ENCODE assay signal across 22 cellular contexts in the genomic region with DNA sequence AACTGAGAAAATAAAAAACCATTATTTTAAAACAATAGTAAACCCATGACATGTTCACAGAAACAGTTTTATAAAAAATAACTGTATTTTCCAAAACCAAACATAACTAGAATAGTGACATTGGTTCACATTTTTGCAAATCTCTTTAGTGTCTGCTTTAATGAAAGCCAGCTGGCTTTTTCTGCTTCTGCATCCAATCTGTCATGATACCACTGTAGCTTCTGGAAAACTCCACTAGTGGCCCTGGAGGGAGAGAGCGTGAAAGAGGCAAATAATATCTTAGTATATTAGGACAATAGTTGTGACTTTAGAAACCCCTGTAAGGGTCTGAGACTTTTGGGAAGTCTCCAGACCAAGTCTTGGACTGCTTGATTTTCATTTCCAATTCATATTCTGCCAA. TPM values are rescaled to one million over a fixed set of nuclear protein-coding genes. Genes with fewer than 3 reads are reported as not detected.
"Had no signal": no experiment of that assay in that cellular context is flagged by ENCODE, and none has a peak within 500 bp of the region (broad histone marks: within the 10 kb centered on the region; RNA-seq: fewer than 3 reads in every experiment).

No MANE protein-coding gene starts in this region.

- H3K4me3 ChIP-seq: gastroesophageal sphincter, heart right ventricle, left lung, thyroid gland had no signal

- H3K36me3 ChIP-seq: gastroesophageal sphincter, heart right ventricle, left lung, thyroid gland had no signal

- DNase-seq: activated B cell treated with CpG ODN at 0.5 μM for 24 hours; activated CD4-positive, alpha-beta T cell treated with anti-CD3 and anti-CD28 coated beads for 48 hours; activated CD8-positive, alpha-beta memory T cell treated with anti-CD3 and anti-CD28 coated beads, Interleukin-2, amount 50 U/mL, for 4 hours; activated CD8-positive, alpha-beta T cell treated with anti-CD3 and anti-CD28 coated beads, Interleukin-2, amount 10 ng/mL, durations not matched to agents 7 days and 5 days; activated effector memory CD4-positive, alpha-beta T cell treated with anti-CD3 and anti-CD28 coated beads, Interleukin-2, amount 50 U/mL, for 16 hours; activated T-cell treated with anti-CD3 and anti-CD28 coated beads, Interleukin-2, amount 50 U/mL, for 48 hours; caudate nucleus; heart right ventricle; left lung; mesenchymal stem cell; natural killer cell; posterior cingulate gyrus; retina; thyroid gland had no signal

- FAIRE-seq: colon, islet of Langerhans, TTC549, urothelium cell line had no signal

- H3K4me1 ChIP-seq: thyroid gland had no signal

- H3K27me3 ChIP-seq: thyroid gland had no signal

- H3K27ac ChIP-seq: left lung, thyroid gland had no signal

- ATAC-seq: activated CD8-positive, alpha-beta T cell treated with anti-CD3 and anti-CD28 coated beads, Interleukin-2, amount 10 ng/mL, durations not matched to agents 7 days and 5 days; gastroesophageal sphincter; left lung; natural killer cell; stimulated activated effector memory CD8-positive, alpha-beta T cell treated with anti-CD3 and anti-CD28 coated beads, Interleukin-12 subunit alpha, Interleukin-12 subunit beta, amount 100 ng/mL, for 72 hours had no signal

- H3K9me3 ChIP-seq: gastroesophageal sphincter, heart right ventricle, left lung, thyroid gland had no signal

RNA-seq across cellular contexts. Expression of a gene that starts 31.1 kb away (rescaled TPM):
- total RNA-seq: activated B cell treated with CpG ODN at 0.5 μM for 24 hours; activated CD8-positive, alpha-beta T cell treated with anti-CD3 and anti-CD28 coated beads, Interleukin-2, amount 10 ng/mL, durations not matched to agents 7 days and 5 days; heart right ventricle; mucosa of gallbladder; natural killer cell; T-helper 2 cell treated with Interferon-gamma antibody and Interleukin-4, amounts not matched to agents 100 ng/mL and 5 ng/mL, for 36 hours had no signal
